ENCODE assay signal across 19 cellular contexts in the genomic region with DNA sequence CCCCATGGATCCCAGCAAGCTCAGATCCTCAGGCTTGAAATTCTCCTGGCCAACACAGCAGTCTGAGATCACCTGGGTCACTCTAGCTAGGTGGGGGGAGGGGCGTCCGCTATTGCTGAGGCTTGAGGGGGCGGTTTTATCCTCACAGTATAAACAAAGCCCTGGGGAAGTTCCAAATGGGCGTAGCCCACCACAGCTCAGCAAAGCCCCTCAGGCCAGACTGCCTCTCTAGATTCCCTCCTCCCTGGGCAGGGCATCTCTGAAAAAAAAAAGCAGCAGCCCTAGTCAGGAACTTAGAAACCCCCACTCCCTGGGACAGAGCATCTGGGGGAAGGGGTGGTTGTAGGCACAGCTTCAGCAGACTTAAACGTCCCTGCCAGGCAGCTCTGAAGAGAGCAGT. TPM values are rescaled to one million over a fixed set of nuclear protein-coding genes. Genes with fewer than 3 reads are reported as not detected.
DNase-seq lines count a peak whose midpoint lies in the region; ATAC-seq and TF ChIP-seq lines count a peak whose summit lies in the region.
"Had no signal": no experiment of that assay in that cellular context is flagged by ENCODE, and none has a peak within 500 bp of the region (broad histone marks: within the 10 kb centered on the region; RNA-seq: fewer than 3 reads in every experiment).

No MANE protein-coding gene starts in this region.

- no peaks in the 10 kb centered on the region for H3K79me2 ChIP-seq in H9 (ENCODE audit: insufficient read depth, low read length)

- no peaks in the 10 kb centered on the region for H3K4me1 ChIP-seq in H9 (ENCODE audit: insufficient read depth, low read length)
- H3K4me1 ChIP-seq in SJCRH30 = no peaks in the 10 kb centered on the region
- H3K4me1 ChIP-seq in iPS-18a (ENCODE audit: control insufficient read depth, low read depth, low read length) = peaks cover 3% of the 10 kb centered on the region
- H3K4me1 ChIP-seq in neuronal stem cell (ENCODE audit: control insufficient read depth in 2 of 2, insufficient read depth in 1 of 2, low read depth in 1 of 2, low read length in 2 of 2) = peaks cover 0 to 6% of the 10 kb centered on the region in 2 donors
- H3K4me1 ChIP-seq: BE2C had no signal

- H3K23me2 ChIP-seq in H9 (ENCODE audit: insufficient read length, low read depth, low read length, poor library complexity, severe bottlenecking) = no peaks in the 10 kb centered on the region

- no peak overlapping the region for H2BK12ac ChIP-seq in H9 (ENCODE audit: insufficient read length, low read depth, low read length)
- H2BK12ac ChIP-seq in neuronal stem cell (ENCODE audit: low read length) = no peak overlapping the region

- H3K27ac ChIP-seq in H9 (ENCODE audit: insufficient read length, low read depth, low read length) = no peak overlapping the region
- no peak overlapping the region for H3K27ac ChIP-seq in SJCRH30
- H3K27ac ChIP-seq in iPS-18a (ENCODE audit: low read length) = no peak overlapping the region
- no peak overlapping the region for H3K27ac ChIP-seq in neuronal stem cell (replicated peaks; ENCODE audit: low read length)
- H3K27ac ChIP-seq: GM23248, HL-60 had no signal

- no peak overlapping the region for H3K14ac ChIP-seq in H9 (ENCODE audit: insufficient read depth, low read length)
- H3K14ac ChIP-seq in neuronal stem cell (ENCODE audit: low read length) = no peak overlapping the region

- no peak overlapping the region for H3K18ac ChIP-seq in H9 (ENCODE audit: insufficient read length, low read depth, low read length)
- H3K18ac ChIP-seq in neuronal stem cell (ENCODE audit: low read length) = no peak overlapping the region

- H3K27me3 ChIP-seq in H9 (ENCODE audit: insufficient read depth, low read length) (no peaks in the 10 kb centered on the region), SJCRH30 (no peaks in the 10 kb centered on the region), iPS-18a (ENCODE audit: control insufficient read depth, insufficient read depth, low read length) (no peaks in the 10 kb centered on the region), neuronal stem cell (ENCODE audit: control insufficient read depth in 3 of 3, insufficient read depth in 3 of 3, low read depth in 1 of 3, low read length in 3 of 3) (no peaks in the 10 kb centered on the region)
- H3K27me3 ChIP-seq: BE2C had no signal

- no peak overlapping the region for H2BK20ac ChIP-seq in H9 (ENCODE audit: low read depth, low read length, poor library complexity, severe bottlenecking)

- no peak overlapping the region for H4K8ac ChIP-seq in H9 (replicated peaks; ENCODE audit: insufficient read length, low read depth, low read length)
- H4K8ac ChIP-seq in neuronal stem cell (ENCODE audit: low read depth, low read length) = no peak overlapping the region

- no peak overlapping the region for H3T11ph ChIP-seq in H9 (ENCODE audit: low read length)

- H3K9ac ChIP-seq in H9 (ENCODE audit: extremely low read depth, insufficient read length, low read length) = no peak overlapping the region
- peak overlapping the region; percentile 31 for H3K9ac ChIP-seq in iPS-18a (ENCODE audit: low read length)
- no peak overlapping the region for H3K9ac ChIP-seq in neuronal stem cell (ENCODE audit: low read depth, low read length, poor library complexity)
- H3K9ac ChIP-seq: GM23248, SK-N-SH had no signal

- no peaks in the 10 kb centered on the region for H4K20me1 ChIP-seq in H9 (ENCODE audit: control insufficient read depth, insufficient read depth, insufficient read length)

- H2BK15ac ChIP-seq in H9 (ENCODE audit: low read depth, low read length) (no peak overlapping the region), neuronal stem cell (ENCODE audit: low read length) (no peak overlapping the region)

- no peak overlapping the region for H3K4me2 ChIP-seq in H9 (ENCODE audit: insufficient read depth, insufficient read length, low read length)
- no peak overlapping the region for H3K4me2 ChIP-seq in neuronal stem cell (ENCODE audit: insufficient read depth, low read length, poor library complexity, severe bottlenecking)
- H3K4me2 ChIP-seq: SK-N-SH had no signal

- no peak overlapping the region for H2AFZ ChIP-seq in H9 (ENCODE audit: low read length)
- H2AFZ ChIP-seq in neuronal stem cell (ENCODE audit: low read length) = no peak overlapping the region
- H2AFZ ChIP-seq: GM23248 had no signal

- WGBS in H9 (ENCODE audit: extremely low coverage, insufficient read length, low lambda C conversion rate) = no CpG with 5 or more reads among the region's 5 CpGs
- WGBS in neuronal stem cell (ENCODE audit: extremely low coverage in 2 of 2, insufficient read length in 2 of 2, insufficient replicate concordance in 1 of 2), 2 donors = no CpG with 5 or more reads among the region's 5 CpGs

- H2AK5ac ChIP-seq in H9 (ENCODE audit: insufficient read length, low read length) = no peak overlapping the region
- no peak overlapping the region for H2AK5ac ChIP-seq in neuronal stem cell (ENCODE audit: low read depth, low read length)

- no peak for TF ChIP-seq CTCF in H9 (conservative IDR thresholded peaks at IDR 0.05)

- H3K4me1 Mint-ChIP-seq in H9 = peaks cover 13 to 27% of the 10 kb centered on the region in 2 experiments
- H3K4me1 Mint-ChIP-seq: CD4-positive, alpha-beta memory T cell had no signal

- H3K4me3 Mint-ChIP-seq in H9 = no peak overlapping the region
- H3K4me3 Mint-ChIP-seq: CD4-positive, alpha-beta memory T cell had no signal

- H2BK120ac ChIP-seq in H9 (ENCODE audit: low read depth, low read length, poor library complexity, severe bottlenecking) = no peak overlapping the region
- H2BK120ac ChIP-seq in neuronal stem cell (ENCODE audit: low read depth, low read length) = no peak overlapping the region

- no peak overlapping the region for H4K5ac ChIP-seq in H9 (ENCODE audit: insufficient read length, low read depth, low read length)

- no peak overlapping the region for H2BK5ac ChIP-seq in H9 (ENCODE audit: insufficient read length, low read length)
- peak overlapping the region; percentile 53 for H2BK5ac ChIP-seq in neuronal stem cell (ENCODE audit: low read length)

- no peak overlapping the region for H3K4me3 ChIP-seq in SJCRH30
- H3K4me3 ChIP-seq in iPS-18a (ENCODE audit: low read length) = peak overlapping the region; percentile 3
- H3K4me3 ChIP-seq in neuronal stem cell (ENCODE audit: low read length in 2 of 2) = no peak overlapping the region
- H3K4me3 ChIP-seq: GM23248 had no signal

- peaks cover 0 to 9% (median 7%) of the 10 kb centered on the region in 3 experiments; a peak in 3 of 7 replicates for H3K36me3 Mint-ChIP-seq in H9 (ENCODE audit: insufficient read depth in 1 of 3, low read depth in 3 of 3)
- H3K36me3 Mint-ChIP-seq: CD4-positive, alpha-beta memory T cell had no signal

- H3K9me3 ChIP-seq in H9 (ENCODE audit: control insufficient read depth, low read depth, low read length) (no peaks in the 10 kb centered on the region), SJCRH30 (replicated peaks) (no peaks in the 10 kb centered on the region), iPS-18a (ENCODE audit: control insufficient read depth, low read depth, low read length) (no peaks in the 10 kb centered on the region), neuronal stem cell (replicated peaks in 1 of 2; ENCODE audit: control insufficient read depth in 2 of 2, insufficient read depth in 1 of 2, low read depth in 1 of 2, low read length in 2 of 2) (no peaks in the 10 kb centered on the region)
- H3K9me3 ChIP-seq: BE2C, SK-N-SH had no signal

- H3K56ac ChIP-seq in H9 (ENCODE audit: insufficient read length, low read depth, low read length) = no peak overlapping the region

- DNase-seq in H9 = peak; percentile 67
- DNase-seq in SJCRH30 = peak; percentile 3 to 19
- DNase-seq in neuronal stem cell (ENCODE audit: low spot score) = peak; percentile 59
- DNase-seq in NCI-H2171 (lab: John Stamatoyannopoulos, UW) = no peak
- DNase-seq in H4 (ENCODE audit: low spot score) = no peak
- DNase-seq: BE2C; CD4-positive, alpha-beta memory T cell; DMS79; GDM1; GM23248; Karpas-422; NCI-H2029; NCI-H510A treated with DMSO at 0.1 percent for 48 hours; SK-N-SH had no signal

- peak overlapping the region in 1 of 3 experiments; percentile 62; a peak in 1 of 7 replicates for H3K27ac Mint-ChIP-seq in H9
- H3K27ac Mint-ChIP-seq: CD4-positive, alpha-beta memory T cell had no signal

- no peak overlapping the region for H3K23ac ChIP-seq in H9 (ENCODE audit: insufficient read length, low read depth, low read length)
- H3K23ac ChIP-seq in neuronal stem cell (ENCODE audit: low read depth, low read length, poor library complexity) = no peak overlapping the region

- peaks cover 7 to 10% of the 10 kb centered on the region in 2 experiments; a peak in 3 of 5 replicates for H3K9me3 Mint-ChIP-seq in H9

- H3K4ac ChIP-seq in H9 (ENCODE audit: low read depth, low read length) (no peak overlapping the region), neuronal stem cell (ENCODE audit: low read length) (no peak overlapping the region)

- ATAC-seq in GM21367 (IDR thresholded peaks at IDR 0.05; ENCODE audit: unreplicated experiment) = no peak
- ATAC-seq: Panc1, Right ventricle myocardium inferior had no signal

- no peaks in the 10 kb centered on the region for H3K27me3 Mint-ChIP-seq in H9 (ENCODE audit: low read depth)
- H3K27me3 Mint-ChIP-seq: CD4-positive, alpha-beta memory T cell had no signal

- H3K36me3 ChIP-seq in SJCRH30 (no peaks in the 10 kb centered on the region), iPS-18a (ENCODE audit: control insufficient read depth, low read depth, low read length) (no peaks in the 10 kb centered on the region), neuronal stem cell (replicated peaks in 1 of 2; ENCODE audit: control insufficient read depth in 2 of 2, insufficient read depth in 2 of 2, low read length in 2 of 2) (no peaks in the 10 kb centered on the region)
- H3K36me3 ChIP-seq: BE2C had no signal

- no peak overlapping the region for H4K91ac ChIP-seq in H9 (ENCODE audit: insufficient read length, low read depth, low read length)
- no peak overlapping the region for H4K91ac ChIP-seq in neuronal stem cell (ENCODE audit: low read depth, low read length, poor library complexity)

- H3K79me1 ChIP-seq in H9 (ENCODE audit: insufficient read depth, low read depth, low read length, poor library complexity, severe bottlenecking) (no peaks in the 10 kb centered on the region), neuronal stem cell (ENCODE audit: low read depth, low read length) (no peaks in the 10 kb centered on the region)

RNA-seq across cellular contexts. Expression of gene TRPC6, which starts 16.7 kb away (rescaled TPM):
- total RNA-seq in H9 (2021) = 12.5 and 14.4 TPM in 2 replicates
- not detected in 2 replicates for total RNA-seq in SJCRH30 (2014; rRNA removed; shearing (Covaris generic))
- polyA plus RNA-seq in neuronal stem cell (2013, experiment 1 of 2) = 0.10 TPM
- 0.12 TPM for polyA plus RNA-seq in neuronal stem cell (2013, experiment 2 of 2)
- total RNA-seq in H4 (2014; rRNA removed; shearing (Covaris generic)) = 0.02 TPM in 1 of 2 replicates, not detected in the other
- total RNA-seq: CD4-positive, alpha-beta memory T cell had no signal
- polyA plus RNA-seq: CD4-positive, alpha-beta memory T cell; SK-N-SH had no signal

Comparison
In these comparisons a context has a peak if more than half of its experiments do, and no peak if none do; other contexts are left out.
1. DNase-seq: peak in H9 (single experiment), SJCRH30 (2 of 2) and neuronal stem cell (single experiment); none in NCI-H2171 (single experiment) and H4 (single experiment).
2. RNA of gene TRPC6, which starts 16.7 kb away (total RNA-seq): 12.5 to 14.4 TPM in H9; 0.02 TPM in H4 and not detected in SJCRH30; every median in the first group is over 10 times any median in the second.